8 cellular contexts compared by ENCODE assay signal in the genomic region with DNA sequence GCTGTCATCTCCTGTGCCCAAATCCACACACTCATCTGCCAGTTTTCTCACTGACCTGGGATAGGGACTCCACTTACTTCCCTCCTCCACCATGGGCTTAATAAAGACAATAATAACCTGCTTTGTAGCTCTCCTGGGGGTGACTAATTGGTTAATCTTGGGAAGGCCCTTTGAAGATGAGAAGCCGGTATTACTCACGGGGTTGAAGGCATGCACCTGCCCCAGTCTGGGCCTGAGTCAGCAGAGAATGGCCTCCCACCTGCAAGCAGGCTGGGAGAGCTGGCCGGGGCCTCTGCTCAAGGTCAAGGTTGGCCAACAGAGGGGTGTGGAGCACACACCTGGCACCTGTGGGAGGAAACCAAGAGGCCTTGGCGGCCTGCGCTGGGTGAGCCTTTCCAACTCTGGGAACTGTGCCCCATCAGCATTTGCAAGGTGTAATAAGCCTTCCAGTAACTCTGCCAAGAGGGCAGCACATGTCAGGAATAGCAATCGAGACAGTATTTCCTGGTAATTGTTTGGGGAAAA. TPM values are rescaled to one million over a fixed set of nuclear protein-coding genes. Genes with fewer than 3 reads are reported as not detected.
DNase-seq lines count a peak whose midpoint lies in the region; ATAC-seq and TF ChIP-seq lines count a peak whose summit lies in the region.

No MANE protein-coding gene starts in this region.

- DNase-seq in DMS79 treated with DMSO at 0.1 percent for 48 hours (lab: John Stamatoyannopoulos, UW) (peak; percentile 59), LNCaP clone FGC (ENCODE audit: low read depth) (peak; percentile 92), breast epithelium (ENCODE audit: low spot score in 2 of 2) (peak; percentile 64 to 82), osteoblast (ENCODE audit: insufficient read length, low spot score, missing footprints) (peak; percentile 56), NCI-H526 treated with DMSO at 0.1 percent for 48 hours (lab: John Stamatoyannopoulos, UW) (no peak), amniotic stem cell (lab: John Stamatoyannopoulos, UW) (no peak)

- H3K9me3 ChIP-seq in breast epithelium (no peaks in the 10 kb centered on the region), osteoblast (ENCODE audit: low read depth, low read length) (no peaks in the 10 kb centered on the region)

- no peaks in the 10 kb centered on the region for H4K20me1 ChIP-seq in osteoblast (ENCODE audit: insufficient read depth, low read length)

- H3K4me3 ChIP-seq in LNCaP clone FGC (ENCODE audit: low read depth, low read length) (no peak overlapping the region), breast epithelium (no peak overlapping the region), osteoblast (ENCODE audit: insufficient read depth, low read length) (no peak overlapping the region)

- intact Hi-C loops in breast epithelium (cut with DNase I; ENCODE audit: low total_unique reads) = no loop called here

- peaks cover 14 to 23% of the 10 kb centered on the region in 2 donors for H3K4me1 ChIP-seq in breast epithelium
- H3K4me1 ChIP-seq in osteoblast (ENCODE audit: insufficient read depth, low read length) = peaks cover 41% of the 10 kb centered on the region

- H3K27me3 ChIP-seq in breast epithelium = no peaks in the 10 kb centered on the region
- no peaks in the 10 kb centered on the region for H3K27me3 ChIP-seq in osteoblast (ENCODE audit: insufficient read depth, low read length)

- TF ChIP-seq POLR2A in breast epithelium (IDR thresholded peaks at IDR 0.05) = peak; percentile 15

- no peak overlapping the region for H2AFZ ChIP-seq in osteoblast (ENCODE audit: low read length)

- TF ChIP-seq CTCF in LNCaP clone FGC (IDR thresholded peaks at IDR 0.05; ENCODE audit: control insufficient read depth, extremely low read depth, insufficient read depth) (0 out of 2 replicates have a peak, but pooled peaks have one; percentile 2), breast epithelium (IDR thresholded peaks at IDR 0.05) (peak in 1 of 3 donors; percentile 13), osteoblast (IDR thresholded peaks at IDR 0.05; ENCODE audit: extremely low read depth, low read depth, low read length) (no peak)

- no peak overlapping the region for H3K4me2 ChIP-seq in osteoblast (ENCODE audit: insufficient read depth, low read length)

- H3K79me2 ChIP-seq in osteoblast (ENCODE audit: insufficient read depth, low read length) = no peaks in the 10 kb centered on the region

- no peaks in the 10 kb centered on the region for H3K36me3 ChIP-seq in breast epithelium
- no peaks in the 10 kb centered on the region for H3K36me3 ChIP-seq in osteoblast (ENCODE audit: insufficient read depth, low read length)

- ATAC-seq in HG02840 (IDR thresholded peaks at IDR 0.05; ENCODE audit: low FRiP score, unreplicated experiment) (no peak), HG02678 (IDR thresholded peaks at IDR 0.05; ENCODE audit: unreplicated experiment) (no peak)

- H3K27ac ChIP-seq in breast epithelium (peak overlapping the region; percentile 85 to 86), osteoblast (ENCODE audit: low read depth, low read length) (peak overlapping the region; percentile 52)

RNA-seq across cellular contexts. Expression of a gene that starts 49.1 kb away (rescaled TPM):
- total RNA-seq in breast epithelium = 100 to 1,000 TPM; 112 to 153 (median 112) TPM
- 108 and 110 TPM in 2 replicates for total RNA-seq in osteoblast

Comparison
In these comparisons a context has a peak if more than half of its experiments do, and no peak if none do; other contexts are left out.
1. DNase-seq: peak in DMS79 treated with DMSO at 0.1 percent for 48 hours (single experiment), LNCaP clone FGC (single experiment), breast epithelium (2 of 2) and osteoblast (single experiment); none in NCI-H526 treated with DMSO at 0.1 percent for 48 hours (single experiment) and amniotic stem cell (single experiment).